In genomic region chr12:6542209-6543009, GRCh38 we compare ENCODE assay signal across 12 cellular contexts. TPM values are rescaled to one million over a fixed set of nuclear protein-coding genes. Genes with fewer than 3 reads are reported as not detected.
DNase-seq lines count a peak whose midpoint lies in the region; ATAC-seq and TF ChIP-seq lines count a peak whose summit lies in the region.
"Had no signal": no experiment of that assay in that cellular context is flagged by ENCODE, and none has a peak within 500 bp of the region (broad histone marks: within the 10 kb centered on the region; RNA-seq: fewer than 3 reads in every experiment).

No MANE protein-coding gene starts in this region.

- no peaks in the 10 kb centered on the region for H4K20me1 ChIP-seq in OCI-LY1 (ENCODE audit: insufficient read depth, low read length)
- no peaks in the 10 kb centered on the region for H4K20me1 ChIP-seq in fibroblast of lung (ENCODE audit: control insufficient read depth, extremely low read depth, insufficient read depth, low read length)

- ATAC-seq in GM21825 (IDR thresholded peaks at IDR 0.05; ENCODE audit: unreplicated experiment) = no peak
- no peak for ATAC-seq in HG03354 (IDR thresholded peaks at IDR 0.05; ENCODE audit: poor library complexity, severe bottlenecking, unreplicated experiment)
- ATAC-seq: A549 had no signal

- H3K27me3 Mint-ChIP-seq in T-helper 2 cell treated with Interferon-gamma antibody and Interleukin-4, amounts not matched to agents 5 μg/mL and 100 μg/mL, for 36 hours (ENCODE audit: low read depth) = no peaks in the 10 kb centered on the region
- H3K27me3 Mint-ChIP-seq: IgD-negative memory B cell had no signal

- H3K27ac ChIP-seq in OCI-LY1 (ENCODE audit: low read depth, low read length, poor library complexity, severe bottlenecking) = peak overlapping the region; percentile 19
- H3K27ac ChIP-seq in fibroblast of lung (ENCODE audit: insufficient read depth, low read length) = peak overlapping the region; percentile 15
- peak overlapping the region in 2 of 4 donors; percentile 12 to 60 for H3K27ac ChIP-seq in sigmoid colon

- 17 to 63% methylated on average over 13 of the region's 13 CpGs for WGBS in sigmoid colon, 2 donors

- H3K9ac ChIP-seq in OCI-LY1 (ENCODE audit: low read length) = no peak overlapping the region
- no peak overlapping the region for H3K9ac ChIP-seq in fibroblast of lung (ENCODE audit: insufficient read depth, low read length)

- H2AFZ ChIP-seq in OCI-LY1 (ENCODE audit: low read length) (no peak overlapping the region), fibroblast of lung (ENCODE audit: low read length) (no peak overlapping the region)

- H3K27ac Mint-ChIP-seq in T-helper 2 cell treated with Interferon-gamma antibody and Interleukin-4, amounts not matched to agents 5 μg/mL and 100 μg/mL, for 36 hours = peak overlapping the region; percentile 24
- H3K27ac Mint-ChIP-seq: IgD-negative memory B cell had no signal

- H3K36me3 ChIP-seq in OCI-LY1 (ENCODE audit: insufficient read depth, low read length) (peaks cover 44% of the 10 kb centered on the region), fibroblast of lung (ENCODE audit: control insufficient read depth, insufficient read depth, low read length) (peaks cover 27% of the 10 kb centered on the region), sigmoid colon (peaks cover 16 to 74% (median 30%) of the 10 kb centered on the region in 4 donors)

- no peak for TF ChIP-seq CTCF in OCI-LY1 (IDR thresholded peaks at IDR 0.05; ENCODE audit: low read length)
- TF ChIP-seq CTCF in fibroblast of lung (conservative IDR thresholded peaks at IDR 0.05 in 1 of 2, IDR thresholded peaks at IDR 0.05 in 1 of 2; ENCODE audit: low read depth in 1 of 2, low read length in 2 of 2) = no peak
- no peak for TF ChIP-seq CTCF in sigmoid colon (IDR thresholded peaks at IDR 0.05)

- H3K36me3 Mint-ChIP-seq in T-helper 2 cell treated with Interferon-gamma antibody and Interleukin-4, amounts not matched to agents 5 μg/mL and 100 μg/mL, for 36 hours (ENCODE audit: low read depth) = peaks cover 44% of the 10 kb centered on the region

- DNase-seq in T-helper 2 cell treated with Interferon-gamma antibody and Interleukin-4, amounts not matched to agents 5 μg/mL and 100 μg/mL, for 36 hours (ENCODE audit: low spot score) = no peak
- DNase-seq in T-helper 2 cell (no peak), fibroblast of lung (ENCODE audit: low read depth in 2 of 2) (no peak), sigmoid colon (peak; percentile 63)
- no peak for DNase-seq in effector CD4-positive, alpha-beta T cell
- DNase-seq: effector CD8-positive, alpha-beta T cell; NCI-H524 had no signal

- H3K9me3 ChIP-seq in OCI-LY1 (ENCODE audit: low read length) (no peaks in the 10 kb centered on the region), fibroblast of lung (ENCODE audit: control insufficient read depth, insufficient read depth, low read depth, low read length) (no peaks in the 10 kb centered on the region), sigmoid colon (no peaks in the 10 kb centered on the region)
- H3K9me3 ChIP-seq: A549 had no signal

- H3K4me1 Mint-ChIP-seq in T-helper 2 cell treated with Interferon-gamma antibody and Interleukin-4, amounts not matched to agents 5 μg/mL and 100 μg/mL, for 36 hours (ENCODE audit: low read depth) = peaks cover 34% of the 10 kb centered on the region

- no peaks in the 10 kb centered on the region for H3K9me2 ChIP-seq in OCI-LY1 (ENCODE audit: low read depth, low read length)

- H3K9me3 Mint-ChIP-seq in T-helper 2 cell treated with Interferon-gamma antibody and Interleukin-4, amounts not matched to agents 5 μg/mL and 100 μg/mL, for 36 hours = no peaks in the 10 kb centered on the region
- H3K9me3 Mint-ChIP-seq: IgD-negative memory B cell had no signal

- no peak overlapping the region for H3K4me2 ChIP-seq in OCI-LY1 (ENCODE audit: low read length)
- no peak overlapping the region for H3K4me2 ChIP-seq in fibroblast of lung (ENCODE audit: extremely low read depth, insufficient read depth, low read length)
- H3K4me2 ChIP-seq: A549 had no signal

- intact Hi-C loops in sigmoid colon (cut with DNase I) = no loop called here

- no peak overlapping the region for H3K4me3 Mint-ChIP-seq in T-helper 2 cell treated with Interferon-gamma antibody and Interleukin-4, amounts not matched to agents 5 μg/mL and 100 μg/mL, for 36 hours

- no peaks in the 10 kb centered on the region for H3K27me3 ChIP-seq in OCI-LY1 (ENCODE audit: insufficient read depth, low read length)
- no peaks in the 10 kb centered on the region for H3K27me3 ChIP-seq in fibroblast of lung (ENCODE audit: control insufficient read depth, insufficient read depth, low read length)
- H3K27me3 ChIP-seq in sigmoid colon = no peaks in the 10 kb centered on the region

- no peaks in the 10 kb centered on the region; the same call in 1 of the 2 replicates for H3F3A ChIP-seq in OCI-LY1 (ENCODE audit: insufficient read depth, low read length)

- H3K4me3 ChIP-seq in OCI-LY1 (ENCODE audit: low read depth, low read length, poor library complexity, severe bottlenecking) = no peak overlapping the region
- no peak overlapping the region for H3K4me3 ChIP-seq in fibroblast of lung (replicated peaks in 1 of 4; ENCODE audit: control extremely low read depth in 1 of 4, insufficient read depth in 1 of 4, low read depth in 3 of 4, low read length in 4 of 4)
- H3K4me3 ChIP-seq in sigmoid colon = no peak overlapping the region
- H3K4me3 ChIP-seq: A549 had no signal

- peak in 1 of 2 donors; percentile 25 for TF ChIP-seq POLR2A in sigmoid colon (IDR thresholded peaks at IDR 0.05)

- no peak for TF ChIP-seq EP300 in sigmoid colon (IDR thresholded peaks at IDR 0.05)

- H3K4me1 ChIP-seq in OCI-LY1 (ENCODE audit: insufficient read depth, low read length, severe bottlenecking) = peaks cover 41% of the 10 kb centered on the region
- peaks cover 15% of the 10 kb centered on the region for H3K4me1 ChIP-seq in fibroblast of lung (ENCODE audit: control insufficient read depth, extremely low read depth, insufficient read depth, low read length)
- peaks cover 0 to 37% (median 24%) of the 10 kb centered on the region in 4 donors for H3K4me1 ChIP-seq in sigmoid colon

- no peaks in the 10 kb centered on the region for H3K79me2 ChIP-seq in OCI-LY1 (ENCODE audit: insufficient read depth, low read length)
- H3K79me2 ChIP-seq in fibroblast of lung (ENCODE audit: control insufficient read depth, insufficient read depth, low read length) = peaks cover 36% of the 10 kb centered on the region

RNA-seq across cellular contexts. Expression of gene GAPDH, which starts 8.1 kb away (rescaled TPM):
- total RNA-seq in fibroblast of lung (4,386 and 6,255 TPM in 2 replicates), sigmoid colon (1,000 to 10,000 TPM; 1,653 to 2,501 (median 2,098) TPM)
- polyA plus RNA-seq in fibroblast of lung (8,983 and 11,838 TPM in 2 replicates), sigmoid colon (1,000 to 10,000 TPM; 2,564 to 3,219 (median 3,101) TPM)
- 8,065 and 9,561 TPM in 2 replicates for polyA plus RNA-seq in fibroblast of lung (2012)
- 22,076 and 22,226 TPM in 2 replicates for polyA minus RNA-seq in fibroblast of lung (ENCODE audit: low replicate concordance)

RNA-seq across cellular contexts. Expression of gene IFFO1, which starts 13.4 kb away (rescaled TPM):
- total RNA-seq in fibroblast of lung (8.2 and 16.8 TPM in 2 replicates), sigmoid colon (10 to 100 TPM; 15.3 to 34.3 (median 22.7) TPM)
- polyA plus RNA-seq in fibroblast of lung (21.7 and 26.9 TPM in 2 replicates), sigmoid colon (10 to 100 TPM in 1 of 3 donors, 1 to 10 TPM in 2; 1.8 to 14.0 (median 4.2) TPM)
- 23.6 and 25.6 TPM in 2 replicates for polyA plus RNA-seq in fibroblast of lung (2012)
- 18.8 and 22.0 TPM in 2 replicates for polyA minus RNA-seq in fibroblast of lung (ENCODE audit: low replicate concordance)

RNA-seq across cellular contexts. Expression of gene NOP2, which starts 25.7 kb away (rescaled TPM):
- total RNA-seq in fibroblast of lung (11.7 and 13.9 TPM in 2 replicates), sigmoid colon (10 to 100 TPM in 3 of 4 donors, 1 to 10 TPM in 1; 6.1 to 30.1 (median 23.2) TPM)
- polyA plus RNA-seq in fibroblast of lung (26.1 and 47.8 TPM in 2 replicates), sigmoid colon (10 to 100 TPM in 1 of 3 donors, 1 to 10 TPM in 2; 6.2 to 39.2 (median 7.8) TPM)
- 18.6 and 34.5 TPM in 2 replicates for polyA plus RNA-seq in fibroblast of lung (2012)
- polyA minus RNA-seq in fibroblast of lung (ENCODE audit: low replicate concordance) = 77.1 and 94.1 TPM in 2 replicates

RNA-seq across cellular contexts. Expression of gene NCAPD2, which starts 48.5 kb away (rescaled TPM):
- total RNA-seq in fibroblast of lung (18.7 and 42.3 TPM in 2 replicates), sigmoid colon (10 to 100 TPM; 11.8 to 89.5 (median 12.6) TPM)
- polyA plus RNA-seq in fibroblast of lung (17.2 and 50.9 TPM in 2 replicates), sigmoid colon (10 to 100 TPM in 2 of 3 donors, 1 to 10 TPM in 1; 9.0 to 35.8 (median 13.6) TPM)
- 16.7 and 45.5 TPM in 2 replicates for polyA plus RNA-seq in fibroblast of lung (2012)
- polyA minus RNA-seq in fibroblast of lung (ENCODE audit: low replicate concordance) = 32.1 and 176 TPM in 2 replicates

RNA-seq across cellular contexts. Expression of gene MRPL51, which starts 49.3 kb away (rescaled TPM):
- 118 and 142 TPM in 2 replicates for total RNA-seq in fibroblast of lung
- polyA plus RNA-seq in fibroblast of lung = 120 and 166 TPM in 2 replicates
- 242 and 298 TPM in 2 replicates for polyA plus RNA-seq in fibroblast of lung (2012)
- polyA minus RNA-seq in fibroblast of lung (ENCODE audit: low replicate concordance) = 10.5 and 16.3 TPM in 2 replicates
- 100 to 1,000 TPM in 2 of 4 donors, 10 to 100 TPM in 2; 52.9 to 113 (median 92.1) TPM for total RNA-seq in sigmoid colon
- 100 to 1,000 TPM; 119 to 142 (median 135) TPM for polyA plus RNA-seq in sigmoid colon
